ENCODE assay signal across 14 cellular contexts in genomic region chr10:61869772-61870520, GRCh38. TPM values are rescaled to one million over a fixed set of nuclear protein-coding genes. Genes with fewer than 3 reads are reported as not detected.
DNase-seq lines count a peak whose midpoint lies in the region; ATAC-seq, FAIRE-seq and TF ChIP-seq lines count a peak whose summit lies in the region.
"Had no signal": no experiment of that assay in that cellular context is flagged by ENCODE, and none has a peak within 500 bp of the region (broad histone marks: within the 10 kb centered on the region; RNA-seq: fewer than 3 reads in every experiment).

No MANE protein-coding gene starts in this region.

- H3K4me1 ChIP-seq in kidney (ENCODE audit: control insufficient read depth in 1 of 2, insufficient read depth in 1 of 2, low read depth in 1 of 2, low read length in 2 of 2) (peaks cover 2 to 5% of the 10 kb centered on the region in 2 donors), lower lobe of right lung (peaks cover 9% of the 10 kb centered on the region)

- CTCF ChIA-PET in activated CD8-positive, alpha-beta T cell treated with anti-CD3 and anti-CD28 coated beads for 36 hours (lab: Charles Lee): interaction anchor here (3.9 kb wide), 1 partner anchor 118 kb away, joined by 33 read pairs; no protein-coding TSS in a partner anchor

- H3K27me3 ChIP-seq in lower lobe of right lung (ENCODE audit: low read depth): no peaks in the 10 kb centered on the region

- peak overlapping the region; percentile 22 for H3K27ac Mint-ChIP-seq in HFFc6
- H3K27ac Mint-ChIP-seq in type B pancreatic cell: peak overlapping the region; percentile 8
- H3K27ac Mint-ChIP-seq in activated CD8-positive, alpha-beta T cell treated with anti-CD3 and anti-CD28 coated beads for 36 hours: no peak overlapping the region
- H3K27ac Mint-ChIP-seq: activated CD4-positive, alpha-beta T cell treated with anti-CD3 and anti-CD28 coated beads, Interleukin-2, amount 10 ng/mL, durations not matched to agents 7 days and 5 days had no signal

- H3K27me3 Mint-ChIP-seq in HFFc6 (ENCODE audit: insufficient read depth) (no peaks in the 10 kb centered on the region), type B pancreatic cell (no peaks in the 10 kb centered on the region)
- H3K27me3 Mint-ChIP-seq in activated CD8-positive, alpha-beta T cell treated with anti-CD3 and anti-CD28 coated beads for 36 hours: peaks cover 10% of the 10 kb centered on the region

- H3K4me3 ChIP-seq in kidney (ENCODE audit: low read length in 2 of 2) (peak overlapping the region; percentile 45 to 69), lower lobe of right lung (no peak overlapping the region)
- H3K4me3 ChIP-seq: left ventricle myocardium inferior, skin epidermis had no signal

- FAIRE-seq in kidney (lab: Jason Lieb, UNC): peak; percentile 38
- FAIRE-seq: GM18507 had no signal

- POLR2A ChIA-PET in activated CD8-positive, alpha-beta T cell treated with anti-CD3 and anti-CD28 coated beads for 36 hours (lab: Charles Lee): no interaction called here

- intact Hi-C loops in kidney (cut with DNase I): no loop called here
- intact Hi-C loops in lower lobe of right lung (cut with DNase I): no loop called here
- intact Hi-C loops in activated CD8-positive, alpha-beta T cell treated with anti-CD3 and anti-CD28 coated beads for 36 hours (cut with micrococcal nuclease): no loop called here

- H3K36me3 ChIP-seq in kidney (ENCODE audit: control insufficient read depth in 1 of 2, insufficient read depth in 2 of 2, low read length in 2 of 2) (no peaks in the 10 kb centered on the region), lower lobe of right lung (no peaks in the 10 kb centered on the region)
- H3K36me3 ChIP-seq: left ventricle myocardium inferior had no signal

- H3K9me3 ChIP-seq in kidney (ENCODE audit: control insufficient read depth in 1 of 2, low read length in 2 of 2): no peaks in the 10 kb centered on the region
- no peaks in the 10 kb centered on the region for H3K9me3 ChIP-seq in lower lobe of right lung
- H3K9me3 ChIP-seq: left ventricle myocardium inferior had no signal

- H3K36me3 Mint-ChIP-seq in HFFc6 (ENCODE audit: low read depth) (no peaks in the 10 kb centered on the region), type B pancreatic cell (no peaks in the 10 kb centered on the region)
- no peaks in the 10 kb centered on the region for H3K36me3 Mint-ChIP-seq in activated CD8-positive, alpha-beta T cell treated with anti-CD3 and anti-CD28 coated beads for 36 hours (ENCODE audit: low read depth)

- H3K27ac ChIP-seq in kidney (ENCODE audit: low read depth in 2 of 2, low read length in 2 of 2) (peak overlapping the region in 1 of 2 donors; percentile 52), lower lobe of right lung (no peak overlapping the region)
- H3K27ac ChIP-seq: left ventricle myocardium inferior had no signal

- H3K9me3 Mint-ChIP-seq in HFFc6 (0 out of 2 replicates have a peak, but pooled peaks cover 4% of the 10 kb centered on the region), type B pancreatic cell (no peaks in the 10 kb centered on the region)
- no peaks in the 10 kb centered on the region for H3K9me3 Mint-ChIP-seq in activated CD8-positive, alpha-beta T cell treated with anti-CD3 and anti-CD28 coated beads for 36 hours

- DNase-seq in HFFc6 (peak; percentile 47), astrocyte of the hippocampus (ENCODE audit: low read depth, low spot score) (peak; percentile 65), kidney (no peak), type B pancreatic cell (ENCODE audit: extremely low spot score, unreplicated experiment) (no peak), lower lobe of right lung (no peak), NCI-H128 (lab: John Stamatoyannopoulos, UW; ENCODE audit: unreplicated experiment) (no peak)
- no peak for DNase-seq in activated CD8-positive, alpha-beta T cell treated with anti-CD3 and anti-CD28 coated beads for 36 hours
- DNase-seq: activated CD4-positive, alpha-beta T cell treated with anti-CD3 and anti-CD28 coated beads, Interleukin-2, amount 10 ng/mL, durations not matched to agents 7 days and 5 days; activated naive CD4-positive, alpha-beta T cell; DMS53; left ventricle myocardium inferior; NCI-H2107 had no signal

- TF ChIP-seq CTCF in HFFc6 (IDR thresholded peaks at IDR 0.05): no peak
- TF ChIP-seq CTCF in kidney (IDR thresholded peaks at IDR 0.05; ENCODE audit: borderline replicate concordance, extremely low read depth, insufficient read depth): no peak
- no peak for TF ChIP-seq CTCF in type B pancreatic cell (conservative IDR thresholded peaks at IDR 0.05)
- TF ChIP-seq CTCF in lower lobe of right lung (IDR thresholded peaks at IDR 0.05): no peak
- TF ChIP-seq CTCF in activated CD8-positive, alpha-beta T cell treated with anti-CD3 and anti-CD28 coated beads for 36 hours (IDR thresholded peaks at IDR 0.05): no peak

- H3K4me1 Mint-ChIP-seq in HFFc6 (ENCODE audit: low read depth) (peaks cover 30% of the 10 kb centered on the region), type B pancreatic cell (ENCODE audit: unreplicated experiment) (peaks cover 21% of the 10 kb centered on the region)
- H3K4me1 Mint-ChIP-seq in activated CD8-positive, alpha-beta T cell treated with anti-CD3 and anti-CD28 coated beads for 36 hours (ENCODE audit: low read depth): peaks cover 9% of the 10 kb centered on the region

- H3K4me3 Mint-ChIP-seq in HFFc6 (peak overlapping the region; percentile 26; the same call in 1 of the 2 replicates), type B pancreatic cell (no peak overlapping the region)
- no peak overlapping the region for H3K4me3 Mint-ChIP-seq in activated CD8-positive, alpha-beta T cell treated with anti-CD3 and anti-CD28 coated beads for 36 hours
- H3K4me3 Mint-ChIP-seq: activated CD4-positive, alpha-beta T cell treated with anti-CD3 and anti-CD28 coated beads, Interleukin-2, amount 10 ng/mL, durations not matched to agents 7 days and 5 days had no signal

- H3K9ac ChIP-seq in kidney (ENCODE audit: low read length in 2 of 2): peak overlapping the region in 1 of 2 donors; percentile 64

- ATAC-seq in lower lobe of right lung: no peak
- ATAC-seq in activated CD8-positive, alpha-beta T cell treated with anti-CD3 and anti-CD28 coated beads for 36 hours: no peak

RNA-seq across cellular contexts. Expression of gene ARID5B, which starts 31.6 kb away (rescaled TPM):
- total RNA-seq in HFFc6 (2021; fragmentation: NEBNext Ultra II Directional; extraction: Animal tissue kit (Norgen Biotek cat#: 25700)): 100 to 1,000 TPM; 102 to 142 (median 131) TPM
- total RNA-seq in kidney (77.9 TPM), type B pancreatic cell (ENCODE audit: low replicate concordance) (36.9 and 55.2 TPM in 2 replicates), lower lobe of right lung (29.8 TPM)
- 8.6 TPM for polyA plus RNA-seq in kidney (ENCODE audit: insufficient read depth, low read depth, low replicate concordance)
- total RNA-seq in activated CD8-positive, alpha-beta T cell treated with anti-CD3 and anti-CD28 coated beads for 36 hours: 10 to 100 TPM; 26.7 to 28.3 TPM

Comparison
In these comparisons a context has a peak if more than half of its experiments do, and no peak if none do; other contexts are left out.
1. DNase-seq: peak in HFFc6 (single experiment) and astrocyte of the hippocampus (single experiment); none in kidney (single experiment), type B pancreatic cell (single experiment), lower lobe of right lung (single experiment), activated CD8-positive, alpha-beta T cell treated with anti-CD3 and anti-CD28 coated beads for 36 hours (single experiment) and NCI-H128 (single experiment).